Comparison of ENCODE assay signal across 8 cellular contexts in genomic region chr16:69017036-69017783, GRCh38.
DNase-seq lines count a peak whose midpoint lies in the region; ATAC-seq, FAIRE-seq and TF ChIP-seq lines count a peak whose summit lies in the region.

No MANE protein-coding gene starts in this region.

- peak; percentile 82 for DNase-seq in EH (ENCODE audit: low read depth)
- peak; percentile 70 for DNase-seq in NCI-H226
- DNase-seq in dermis microvascular lymphatic vessel endothelial cell (ENCODE audit: low read depth in 2 of 2), result peak; percentile 79 to 91
- DNase-seq in pancreas, result no peak
- no peak for DNase-seq in SIG-M5 treated with dmso at 0.1 percent for 504 hours (lab: John Stamatoyannopoulos, UW; ENCODE audit: unreplicated experiment)
- no peak for DNase-seq in lower lobe of right lung

- 73 to 80% methylated on average over 2 of the region's 2 CpGs for WGBS in pancreas, 2 donors

- FAIRE-seq in pancreas (lab: Jason Lieb, UNC), result no peak

- H3K4me3 ChIP-seq in pancreas (no peak overlapping the region), lower lobe of right lung (no peak overlapping the region)

- ATAC-seq in pancreas (peak in 3 of 4 donors; percentile 37 to 82 (median 74)), lower lobe of right lung (no peak), HG03280 (IDR thresholded peaks at IDR 0.05; ENCODE audit: unreplicated experiment) (no peak), HG03095 (IDR thresholded peaks at IDR 0.05; ENCODE audit: unreplicated experiment) (no peak)

- H3K27ac ChIP-seq in pancreas (peak overlapping the region in 2 of 4 donors; percentile 39 to 62), lower lobe of right lung (no peak overlapping the region)

- H3K9me3 ChIP-seq in pancreas (no peaks in the 10 kb centered on the region), lower lobe of right lung (no peaks in the 10 kb centered on the region)

- H3K4me1 ChIP-seq in pancreas, result peaks cover 0 to 3% (median 0%) of the 10 kb centered on the region in 3 donors
- no peaks in the 10 kb centered on the region for H3K4me1 ChIP-seq in lower lobe of right lung

- H3K27me3 ChIP-seq in pancreas (no peaks in the 10 kb centered on the region), lower lobe of right lung (ENCODE audit: low read depth) (no peaks in the 10 kb centered on the region)

- TF ChIP-seq CTCF in pancreas (IDR thresholded peaks at IDR 0.05) (no peak), lower lobe of right lung (IDR thresholded peaks at IDR 0.05) (no peak)

- H3K36me3 ChIP-seq in pancreas, result no peaks in the 10 kb centered on the region
- H3K36me3 ChIP-seq in lower lobe of right lung, result no peaks in the 10 kb centered on the region

- intact Hi-C loops in pancreas (cut with DNase I) (no loop called here), lower lobe of right lung (cut with DNase I) (no loop called here)

Comparison
In these comparisons a context has a peak if more than half of its experiments do, and no peak if none do; other contexts are left out.
1. DNase-seq: peak in EH (single experiment), NCI-H226 (single experiment) and dermis microvascular lymphatic vessel endothelial cell (2 of 2); none in pancreas (0 of 6), SIG-M5 treated with dmso at 0.1 percent for 504 hours (single experiment) and lower lobe of right lung (single experiment).
2. ATAC-seq: peak in pancreas (3 of 4); none in lower lobe of right lung (0 of 2), HG03280 (single experiment) and HG03095 (single experiment).